10 cellular contexts compared by ENCODE assay signal in the genomic region with DNA sequence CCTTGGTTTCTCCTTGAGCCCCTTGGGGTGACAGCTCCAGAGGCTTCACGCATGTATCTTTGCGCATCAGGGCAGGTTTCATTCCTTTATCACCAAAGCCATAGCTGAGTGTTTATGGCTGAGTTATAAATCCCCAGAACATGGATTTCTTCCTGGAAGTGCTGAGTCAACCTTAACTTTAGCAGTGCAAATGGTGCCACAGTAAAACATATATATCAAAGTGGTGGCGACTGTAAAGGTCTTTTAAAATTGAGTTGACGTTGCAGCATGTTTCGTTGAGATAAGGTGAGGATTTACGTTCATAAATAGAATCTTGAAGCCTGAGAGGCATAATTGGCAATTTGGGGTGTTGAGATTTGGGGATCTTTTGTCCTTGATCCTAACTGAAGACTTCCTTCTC.
"Had no signal": no experiment of that assay in that cellular context is flagged by ENCODE, and none has a peak within 500 bp of the region (broad histone marks: within the 10 kb centered on the region; RNA-seq: fewer than 3 reads in every experiment).

No MANE protein-coding gene starts in this region.

- DNase-seq: GM23248, GOT3, H7, H9, HCEC 1CT, HFFc6 had no signal

- H3K4me1 Mint-ChIP-seq: GM23338 had no signal

- ATAC-seq: GM23338, HCT116 had no signal

- H3K27ac Mint-ChIP-seq: GM23338, H9, HFFc6 had no signal

- H3K4me2 ChIP-seq: GM23338 had no signal

- H2AFZ ChIP-seq: GM23248, GM23338 had no signal

- H3K9ac ChIP-seq: GM23248 had no signal

- H3K4me3 ChIP-seq: GM23248, GM23338, HAP-1 had no signal

- H3K36me3 ChIP-seq: HAP-1 had no signal

- H3K9me3 ChIP-seq: HAP-1 had no signal

- H3K4me1 ChIP-seq: HAP-1 had no signal

- H3K27ac ChIP-seq: GM23248 had no signal

- H3K9me3 Mint-ChIP-seq: H9 had no signal

- FAIRE-seq: H54 had no signal

- H3K4me3 Mint-ChIP-seq: GM23338, H9, HFFc6 had no signal
